Comparison of ENCODE assay signal across 27 cellular contexts in the genomic region with DNA sequence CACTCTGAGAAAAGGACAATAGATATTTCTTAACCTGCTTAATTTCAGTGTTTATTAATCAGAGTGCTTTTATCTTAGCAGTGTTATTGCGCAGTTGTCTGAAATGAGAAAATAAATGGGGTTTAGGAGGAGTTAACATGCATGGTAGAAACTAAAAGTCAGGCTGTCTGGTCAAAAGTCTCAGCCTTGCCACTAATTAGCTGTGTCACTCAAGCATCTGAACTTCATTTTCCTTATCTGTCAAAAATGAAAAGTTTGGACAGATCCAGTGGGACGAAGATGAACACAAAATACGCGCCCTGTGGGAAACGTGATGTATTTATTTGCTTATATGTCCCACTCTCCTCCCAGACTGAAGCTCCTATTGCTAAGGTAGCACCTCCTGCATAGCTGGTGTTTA. TPM values are rescaled to one million over a fixed set of nuclear protein-coding genes. Genes with fewer than 3 reads are reported as not detected.
"Had no signal": no experiment of that assay in that cellular context is flagged by ENCODE, and none has a peak within 500 bp of the region (broad histone marks: within the 10 kb centered on the region; RNA-seq: fewer than 3 reads in every experiment).

No MANE protein-coding gene starts in this region.

- DNase-seq: KBM-7; NCI-H1048; NCI-H1105; NCI-H1436 treated with DMSO at 0.1 percent for 48 hours; NCI-H1694 treated with DMSO at 0.1 percent for 48 hours; NCI-H1930; NCI-H2081; NCI-H2171 treated with DMSO at 0.1 percent for 48 hours; NCI-H446 treated with DMSO at 0.1 percent for 48 hours; NCI-H510A treated with DMSO at 0.1 percent for 48 hours; NCI-H526; NK-92 treated with Interleukin-12 subunit alpha and Interleukin-12 subunit beta, amount 100 ng/mL, for 24 hours; SHP77 treated with DMSO at 0.1 percent for 48 hours; SJCRH30; T-helper 1 cell; T-helper 17 cell had no signal

- H3K9me3 ChIP-seq: Peyer's patch, SJCRH30 had no signal

- H3K4me3 ChIP-seq: Peyer's patch, SJCRH30 had no signal

- FAIRE-seq: HepG2 had no signal

- ATAC-seq: HepG2, PC-3, Right ventricle myocardium inferior, SK-N-SH treated with all-trans-retinoic acid at 6 μM for 48 hours, T-helper 17 cell had no signal

- H3K27me3 ChIP-seq: Peyer's patch had no signal

- H3K27ac ChIP-seq: Peyer's patch, SJCRH30 had no signal

- H3K36me3 ChIP-seq: Peyer's patch, SJCRH30 had no signal

- H3K4me1 ChIP-seq: Peyer's patch, SJCRH30 had no signal

RNA-seq across cellular contexts. Expression of a gene that starts 6.3 kb away (rescaled TPM):
- total RNA-seq: HepG2, HT1080, LHCN-M2, MCF 10A, OCI-LY7, PC-3, Peyer's patch, Right ventricle myocardium inferior, RPMI7951, SJCRH30, T-helper 17 cell had no signal
- polyA plus RNA-seq: IgD-negative memory B cell had no signal

RNA-seq across cellular contexts. Expression of a gene that starts 40.0 kb away (rescaled TPM):
- total RNA-seq: HepG2, HT1080, LHCN-M2, MCF 10A, OCI-LY7, PC-3, Peyer's patch, Right ventricle myocardium inferior, RPMI7951, SJCRH30, T-helper 17 cell had no signal
- polyA plus RNA-seq: HepG2, IgD-negative memory B cell had no signal
